33 cellular contexts compared by ENCODE assay signal in genomic region chr9:87853289-87853688, GRCh38. TPM values are rescaled to one million over a fixed set of nuclear protein-coding genes. Genes with fewer than 3 reads are reported as not detected.
"Had no signal": no experiment of that assay in that cellular context is flagged by ENCODE, and none has a peak within 500 bp of the region (broad histone marks: within the 10 kb centered on the region; RNA-seq: fewer than 3 reads in every experiment).

No MANE protein-coding gene starts in this region.

- H3K4me1 Mint-ChIP-seq: activated B cell treated with CpG ODN at 0.5 μM for 24 hours; activated CD4-positive, alpha-beta memory T cell treated with anti-CD3 and anti-CD28 coated beads, Interleukin-2, amount 10 ng/mL, durations not matched to agents 7 days and 5 days; activated naive CD4-positive, alpha-beta T cell treated with anti-CD3 and anti-CD28 coated beads, Interleukin-2, amount 50 U/mL, for 24 hours; activated naive CD8-positive, alpha-beta T cell treated with anti-CD3 and anti-CD28 coated beads, Interleukin-2, amount 10 ng/mL, durations not matched to agents 7 days and 5 days; central memory CD8-positive, alpha-beta T cell had no signal

- DNase-seq: activated B cell treated with CpG ODN at 0.5 μM for 24 hours; activated CD4-positive, alpha-beta memory T cell treated with anti-CD3 and anti-CD28 coated beads, Interleukin-2, amount 10 ng/mL, durations not matched to agents 7 days and 5 days; activated CD4-positive, alpha-beta T cell treated with anti-CD3 and anti-CD28 coated beads for 48 hours; activated CD4-positive, CD25-positive, alpha-beta regulatory T cell treated with anti-CD3 and anti-CD28 coated beads, Interleukin-2, amount 50 U/mL, for 72 hours; activated gamma-delta T cell; activated naive CD4-positive, alpha-beta T cell treated with Interleukin-2 at 50 U/mL for 16 hours; activated naive CD8-positive, alpha-beta T cell treated with anti-CD3 and anti-CD28 coated beads, Interleukin-2, amount 10 ng/mL, durations not matched to agents 7 days and 5 days; activated T-cell treated with anti-CD3 and anti-CD28 coated beads, Interleukin-2, amount 50 U/mL, for 24 hours; amygdala; Karpas-422; KBM-7; NCI-H1105; NCI-H1417 treated with DMSO at 0.1 percent for 48 hours; NCI-H187 treated with DMSO at 0.1 percent for 48 hours; NCI-H2081; NCI-H2227 treated with DMSO at 0.1 percent for 48 hours; NCI-H510A treated with DMSO at 0.1 percent for 48 hours; NCI-H526 treated with DMSO at 0.1 percent for 48 hours; NCI-H774; SHP77; SJCRH30 had no signal

- H3K27ac ChIP-seq: ascending aorta, cardiac muscle cell, SJCRH30 had no signal

- H3K36me3 Mint-ChIP-seq: activated naive CD4-positive, alpha-beta T cell treated with anti-CD3 and anti-CD28 coated beads, Interleukin-2, amount 50 U/mL, for 24 hours; activated naive CD8-positive, alpha-beta T cell treated with anti-CD3 and anti-CD28 coated beads, Interleukin-2, amount 10 ng/mL, durations not matched to agents 7 days and 5 days had no signal

- H3K4me3 ChIP-seq: ascending aorta, cardiac muscle cell, SJCRH30, SK-N-MC had no signal

- H3K36me3 ChIP-seq: ascending aorta, cardiac muscle cell, SJCRH30 had no signal

- H3K4me1 ChIP-seq: ascending aorta, SJCRH30 had no signal

- H3K27ac Mint-ChIP-seq: activated B cell treated with CpG ODN at 0.5 μM for 24 hours; activated CD4-positive, alpha-beta memory T cell treated with anti-CD3 and anti-CD28 coated beads, Interleukin-2, amount 10 ng/mL, durations not matched to agents 7 days and 5 days; activated naive CD4-positive, alpha-beta T cell treated with anti-CD3 and anti-CD28 coated beads, Interleukin-2, amount 50 U/mL, for 24 hours; activated naive CD8-positive, alpha-beta T cell treated with anti-CD3 and anti-CD28 coated beads, Interleukin-2, amount 10 ng/mL, durations not matched to agents 7 days and 5 days; activated T-cell treated with anti-CD3 and anti-CD28 coated beads, Interleukin-2, amount 50 U/mL, for 24 hours; activated T-helper 2 cell treated with anti-CD3 and anti-CD28 coated beads, Interferon-gamma antibody, Interleukin-2, Interleukin-4, amounts not matched to agents 10 μg/mL and 5 μg/mL and 100 μg/mL, durations not matched to agents 14 hours and 24 hours and 36 hours; T-helper 1 cell treated with Interleukin-12 subunit alpha and Interleukin-12 subunit beta and Interleukin-4 antibody, amounts not matched to agents 30 μg/mL and 1 μg/mL, for 36 hours; T-helper 2 cell treated with Interferon-gamma antibody and Interleukin-4, amounts not matched to agents 5 μg/mL and 100 μg/mL, for 36 hours had no signal

- H3K27me3 ChIP-seq: ascending aorta, cardiac muscle cell, SJCRH30 had no signal

- H3K27me3 Mint-ChIP-seq: activated CD4-positive, alpha-beta memory T cell treated with anti-CD3 and anti-CD28 coated beads, Interleukin-2, amount 10 ng/mL, durations not matched to agents 7 days and 5 days; activated naive CD4-positive, alpha-beta T cell treated with anti-CD3 and anti-CD28 coated beads, Interleukin-2, amount 50 U/mL, for 24 hours had no signal

- H3K4me3 Mint-ChIP-seq: activated B cell treated with CpG ODN at 0.5 μM for 24 hours; activated CD4-positive, alpha-beta memory T cell treated with anti-CD3 and anti-CD28 coated beads, Interleukin-2, amount 10 ng/mL, durations not matched to agents 7 days and 5 days; activated naive CD4-positive, alpha-beta T cell treated with anti-CD3 and anti-CD28 coated beads, Interleukin-2, amount 50 U/mL, for 24 hours; activated naive CD8-positive, alpha-beta T cell treated with anti-CD3 and anti-CD28 coated beads, Interleukin-2, amount 10 ng/mL, durations not matched to agents 7 days and 5 days; activated T-cell treated with anti-CD3 and anti-CD28 coated beads, Interleukin-2, amount 50 U/mL, for 24 hours; central memory CD8-positive, alpha-beta T cell; T-helper 1 cell treated with Interleukin-12 subunit alpha and Interleukin-12 subunit beta and Interleukin-4 antibody, amounts not matched to agents 30 μg/mL and 1 μg/mL, for 36 hours; T-helper 2 cell treated with Interferon-gamma antibody and Interleukin-4, amounts not matched to agents 5 μg/mL and 100 μg/mL, for 36 hours had no signal

- H3K9me3 Mint-ChIP-seq: activated B cell treated with CpG ODN at 0.5 μM for 24 hours; activated naive CD4-positive, alpha-beta T cell treated with anti-CD3 and anti-CD28 coated beads, Interleukin-2, amount 50 U/mL, for 24 hours; activated naive CD8-positive, alpha-beta T cell treated with anti-CD3 and anti-CD28 coated beads, Interleukin-2, amount 10 ng/mL, durations not matched to agents 7 days and 5 days; activated T-cell treated with anti-CD3 and anti-CD28 coated beads, Interleukin-2, amount 50 U/mL, for 24 hours; activated T-helper 2 cell treated with anti-CD3 and anti-CD28 coated beads, Interferon-gamma antibody, Interleukin-2, Interleukin-4, amounts not matched to agents 10 μg/mL and 5 μg/mL and 100 μg/mL, durations not matched to agents 14 hours and 24 hours and 36 hours; central memory CD8-positive, alpha-beta T cell; T-helper 1 cell treated with Interleukin-12 subunit alpha and Interleukin-12 subunit beta and Interleukin-4 antibody, amounts not matched to agents 30 μg/mL and 1 μg/mL, for 36 hours; T-helper 2 cell treated with Interferon-gamma antibody and Interleukin-4, amounts not matched to agents 5 μg/mL and 100 μg/mL, for 36 hours had no signal

- H3K9me3 ChIP-seq: ascending aorta, SJCRH30 had no signal

RNA-seq across cellular contexts. Expression of gene SPATA31E1, which starts 29.4 kb away (rescaled TPM):
- total RNA-seq: activated B cell treated with CpG ODN at 0.5 μM for 24 hours; activated CD4-positive, alpha-beta memory T cell treated with anti-CD3 and anti-CD28 coated beads, Interleukin-2, amount 10 ng/mL, durations not matched to agents 7 days and 5 days; activated CD8-positive, alpha-beta memory T cell treated with anti-CD3 and anti-CD28 coated beads for 36 hours; activated naive CD8-positive, alpha-beta T cell treated with anti-CD3 and anti-CD28 coated beads, Interleukin-2, amount 10 ng/mL, durations not matched to agents 7 days and 5 days; activated T-helper 2 cell treated with anti-CD3 and anti-CD28 coated beads, Interferon-gamma antibody, Interleukin-2, Interleukin-4, amounts not matched to agents 10 μg/mL and 5 μg/mL and 100 μg/mL, durations not matched to agents 14 hours and 24 hours and 36 hours; ascending aorta; cardiac muscle cell; MCF 10A; RPMI7951; SJCRH30 had no signal
- polyA plus RNA-seq: adipose tissue, cardiac muscle cell had no signal
